In the genomic region with DNA sequence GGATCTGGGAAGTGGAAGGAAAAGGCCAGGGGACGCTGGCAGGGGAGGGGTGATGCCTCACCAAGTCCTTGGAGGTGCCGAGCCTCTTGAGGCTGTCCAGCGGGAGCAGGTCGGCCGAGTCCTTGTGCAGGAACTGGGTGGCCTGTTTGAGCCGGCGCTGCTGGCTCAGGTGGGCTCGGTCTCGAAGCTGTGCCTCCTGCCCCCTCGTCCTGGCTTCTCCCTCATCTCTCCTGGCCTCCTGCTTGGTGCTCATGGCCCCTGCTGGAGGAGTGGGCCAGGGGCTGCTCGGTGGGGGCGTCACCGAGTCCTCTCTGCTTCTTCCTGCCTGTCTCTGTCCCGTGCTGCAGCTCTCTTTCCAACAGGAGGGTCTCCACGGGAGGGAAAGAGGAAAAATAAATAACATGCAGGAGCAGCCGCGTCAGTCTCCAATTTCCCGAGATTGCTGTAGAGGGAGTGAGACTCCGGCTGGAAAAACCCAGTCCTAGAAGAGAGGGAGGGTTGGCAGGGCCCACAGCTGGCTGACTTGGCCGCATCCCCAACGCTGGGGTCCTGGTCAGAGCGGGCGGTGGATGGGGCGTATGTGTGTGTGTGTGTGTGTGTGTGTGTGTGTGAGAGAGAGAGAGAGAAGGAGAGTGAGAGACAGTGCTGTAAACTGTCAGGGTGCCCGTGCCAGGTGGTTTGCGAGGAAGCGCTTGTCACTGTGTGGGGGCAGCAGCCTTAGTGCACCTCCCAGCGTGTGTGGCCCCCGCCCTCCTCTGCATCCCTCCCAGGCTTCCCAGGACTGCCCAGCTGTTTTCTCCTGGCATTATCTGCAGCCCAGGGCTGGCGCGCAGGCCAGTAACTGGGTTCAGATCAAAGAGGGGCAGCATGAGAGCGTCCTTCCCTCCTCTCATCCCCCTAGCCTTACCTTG, we compare ENCODE assay signal across 9 cellular contexts. TPM values are rescaled to one million over a fixed set of nuclear protein-coding genes. Genes with fewer than 3 reads are reported as not detected.
DNase-seq lines count a peak whose midpoint lies in the region; ATAC-seq, FAIRE-seq and TF ChIP-seq lines count a peak whose summit lies in the region.
"Had no signal": no experiment of that assay in that cellular context is flagged by ENCODE, and none has a peak within 500 bp of the region (broad histone marks: within the 10 kb centered on the region; RNA-seq: fewer than 3 reads in every experiment).

A gene with protein sequence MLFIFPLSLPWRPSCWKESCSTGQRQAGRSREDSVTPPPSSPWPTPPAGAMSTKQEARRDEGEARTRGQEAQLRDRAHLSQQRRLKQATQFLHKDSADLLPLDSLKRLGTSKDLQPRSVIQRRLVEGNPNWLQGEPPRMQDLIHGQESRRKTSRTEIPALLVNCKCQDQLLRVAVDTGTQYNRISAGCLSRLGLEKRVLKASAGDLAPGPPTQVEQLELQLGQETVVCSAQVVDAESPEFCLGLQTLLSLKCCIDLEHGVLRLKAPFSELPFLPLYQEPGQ (minus strand): TSS at position 455 of the 911 bp plus-strand sequence. CDS start 52 bp downstream, at position 403.

- TF ChIP-seq CTCF in fibroblast of mammary gland (conservative IDR thresholded peaks at IDR 0.05; ENCODE audit: control insufficient read depth, insufficient read depth, low read depth, low read length) (peak; percentile 13), GM13977 (IDR thresholded peaks at IDR 0.05; ENCODE audit: extremely low read depth, insufficient read depth, missing control alignments) (no peak)

- ATAC-seq in naive thymus-derived CD8-positive, alpha-beta T cell = peak in 1 of 2 donors; percentile 35

- peaks cover 4 to 53% (median 14%) of the 10 kb centered on the region in 3 donors for H3K36me3 Mint-ChIP-seq in naive thymus-derived CD8-positive, alpha-beta T cell
- H3K36me3 Mint-ChIP-seq in CD8-positive, alpha-beta memory T cell = peaks cover 9 to 50% (median 16%) of the 10 kb centered on the region in 3 donors

- in situ Hi-C loops in GM13977 (cut with MboI; ENCODE audit: low pct_unique_long_range_greater_than_20kb, low sequenced_read_pairs, unreplicated experiment) = no loop called here

- no peaks in the 10 kb centered on the region for H3K9me3 Mint-ChIP-seq in naive thymus-derived CD8-positive, alpha-beta T cell
- no peaks in the 10 kb centered on the region for H3K9me3 Mint-ChIP-seq in CD8-positive, alpha-beta memory T cell

- DNase-seq in AG20443 (ENCODE audit: low spot score) = peak; percentile 67
- DNase-seq in NCI-H2227 (lab: John Stamatoyannopoulos, UW; ENCODE audit: unreplicated experiment) = peak; percentile 56
- DNase-seq in fibroblast of mammary gland (ENCODE audit: low read depth) = peak; percentile 49
- DNase-seq in naive thymus-derived CD8-positive, alpha-beta T cell = no peak
- DNase-seq in GM13977 (ENCODE audit: low spot score) = no peak
- DNase-seq in CD8-positive, alpha-beta memory T cell = no peak
- no peak for DNase-seq in GM12892 (ENCODE audit: insufficient read length)
- no peak for DNase-seq in HK-2 (ENCODE audit: unreplicated experiment)

- no peaks in the 10 kb centered on the region for H3K27me3 ChIP-seq in CD8-positive, alpha-beta memory T cell (ENCODE audit: insufficient read depth, low read length, poor library complexity, severe bottlenecking)

- no peaks in the 10 kb centered on the region for H3K9me3 ChIP-seq in CD8-positive, alpha-beta memory T cell (ENCODE audit: low read length)

- CTCF ChIA-PET in CD8-positive, alpha-beta memory T cell (lab: Charles Lee) = no interaction called here

- no peak within 1 kb of the TSS for H3K27ac ChIP-seq in CD8-positive, alpha-beta memory T cell (ENCODE audit: low read depth, low read length)

- peak within 1 kb of the TSS in 2 of 10 donors; percentile 6 to 50 for H3K4me3 Mint-ChIP-seq in naive thymus-derived CD8-positive, alpha-beta T cell
- no peak within 1 kb of the TSS for H3K4me3 Mint-ChIP-seq in CD8-positive, alpha-beta memory T cell

- POLR2A ChIA-PET in naive thymus-derived CD8-positive, alpha-beta T cell (lab: Charles Lee) = no interaction called here
- POLR2A ChIA-PET in CD8-positive, alpha-beta memory T cell (lab: Charles Lee) = no interaction called here

- H3K4me1 Mint-ChIP-seq in naive thymus-derived CD8-positive, alpha-beta T cell = peaks cover 9 to 28% (median 21%) of the 10 kb centered on the region in 4 donors
- peaks cover 0 to 8% (median 5%) of the 10 kb centered on the region in 3 donors for H3K4me1 Mint-ChIP-seq in CD8-positive, alpha-beta memory T cell

- peaks cover 11% of the 10 kb centered on the region for H3K36me3 ChIP-seq in CD8-positive, alpha-beta memory T cell (ENCODE audit: insufficient read depth, low read length)

- no peaks in the 10 kb centered on the region for H3K27me3 Mint-ChIP-seq in naive thymus-derived CD8-positive, alpha-beta T cell
- H3K27me3 Mint-ChIP-seq in CD8-positive, alpha-beta memory T cell = no peaks in the 10 kb centered on the region

- H3K27ac Mint-ChIP-seq in naive thymus-derived CD8-positive, alpha-beta T cell = peak within 1 kb of the TSS in 9 of 10 donors; percentile 18 to 87 (median 70)
- peak within 1 kb of the TSS in 3 of 8 donors; percentile 24 to 65 (median 52) for H3K27ac Mint-ChIP-seq in CD8-positive, alpha-beta memory T cell

- H3K4me3 ChIP-seq in fibroblast of mammary gland (ENCODE audit: control insufficient read depth, low read depth, low read length) = no peak within 1 kb of the TSS
- no peak within 1 kb of the TSS for H3K4me3 ChIP-seq in CD8-positive, alpha-beta memory T cell (ENCODE audit: low read length)

- no peak for TF ChIP-seq POLR2A in GM12892 (IDR thresholded peaks at IDR 0.05; ENCODE audit: low read depth, low read length)

- H3K4me1 ChIP-seq in CD8-positive, alpha-beta memory T cell (ENCODE audit: insufficient read depth, low read length) = no peaks in the 10 kb centered on the region

- no peak for FAIRE-seq in GM12892 (lab: Jason Lieb, UNC)

RNA-seq across cellular contexts. Expression of the gene that starts here (rescaled TPM):
- total RNA-seq in naive thymus-derived CD8-positive, alpha-beta T cell = not detected
- 1 to 10 TPM; 1.3 to 2.4 (median 1.6) TPM for polyA plus RNA-seq in naive thymus-derived CD8-positive, alpha-beta T cell
- not detected for total RNA-seq in CD8-positive, alpha-beta memory T cell
- 0.82 TPM for polyA plus RNA-seq in CD8-positive, alpha-beta memory T cell
- 2.0 TPM for polyA plus RNA-seq in GM12892 (2012; ENCODE audit: missing spikeins)
- total RNA-seq: activated CD8-positive, alpha-beta memory T cell treated with anti-CD3 and anti-CD28 coated beads for 36 hours had no signal

Comparison
In these comparisons a context has a peak if more than half of its experiments do, and no peak if none do; other contexts are left out.
1. DNase-seq: peak in AG20443 (single experiment), NCI-H2227 (single experiment) and fibroblast of mammary gland (single experiment); none in naive thymus-derived CD8-positive, alpha-beta T cell (0 of 10), GM13977 (single experiment), CD8-positive, alpha-beta memory T cell (0 of 5), GM12892 (single experiment) and HK-2 (single experiment).